Comparison of ENCODE assay signal across 8 cellular contexts in the genomic region with DNA sequence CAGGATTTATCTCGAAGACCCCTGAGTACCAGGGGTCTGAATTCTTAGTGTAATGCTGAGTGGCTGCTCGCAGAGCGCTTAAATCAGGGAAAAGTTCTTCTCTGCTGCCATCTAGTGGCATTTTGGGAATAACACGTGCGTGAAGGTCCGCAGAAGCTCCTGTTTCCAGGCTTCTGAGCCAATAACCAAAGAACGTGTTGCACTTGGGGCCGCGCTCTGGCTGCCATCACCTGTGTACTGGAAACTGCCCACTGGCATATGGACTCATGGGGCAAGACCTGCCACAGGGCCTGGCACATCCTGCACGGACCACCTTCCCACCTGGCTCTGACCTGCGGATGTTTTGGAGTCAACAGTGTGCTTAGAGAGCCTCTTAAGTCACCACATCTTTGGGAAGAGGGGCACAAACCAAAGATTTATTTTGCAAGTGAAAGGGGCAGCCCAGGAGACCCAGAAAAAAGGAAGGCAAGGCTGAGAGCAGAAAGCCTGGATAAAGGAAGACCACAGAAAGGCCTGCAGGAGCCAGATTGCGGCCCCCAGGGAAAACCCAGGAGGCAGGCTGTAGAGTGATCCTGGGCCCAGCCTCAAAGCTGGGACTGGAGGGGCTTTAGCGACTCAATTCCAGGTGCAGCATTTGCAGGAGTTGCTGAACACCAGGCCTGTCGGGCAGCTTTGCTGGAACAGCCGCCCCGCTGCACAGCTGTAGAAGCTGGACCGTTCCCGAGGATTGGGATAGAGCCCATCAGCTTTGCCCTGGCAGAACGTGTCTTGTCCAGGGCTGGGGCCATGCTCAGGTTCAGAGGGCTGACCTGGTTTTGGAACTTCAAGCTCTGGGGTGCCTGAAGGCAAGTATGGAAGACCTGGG. TPM values are rescaled to one million over a fixed set of nuclear protein-coding genes. Genes with fewer than 3 reads are reported as not detected.
DNase-seq lines count a peak whose midpoint lies in the region; ATAC-seq and TF ChIP-seq lines count a peak whose summit lies in the region.

No MANE protein-coding gene starts in this region.

- H3K27ac ChIP-seq in OCI-LY1 (ENCODE audit: low read depth, low read length, poor library complexity, severe bottlenecking) = no peak overlapping the region
- H3K27ac ChIP-seq in esophagus squamous epithelium = no peak overlapping the region
- no peak overlapping the region for H3K27ac ChIP-seq in naive thymus-derived CD4-positive, alpha-beta T cell (ENCODE audit: low read depth, low read length)
- no peak overlapping the region for H3K27ac ChIP-seq in stomach

- peaks cover 2 to 8% (median 6%) of the 10 kb centered on the region in 7 donors for H3K4me1 Mint-ChIP-seq in naive thymus-derived CD4-positive, alpha-beta T cell

- H3K4me3 Mint-ChIP-seq in naive thymus-derived CD4-positive, alpha-beta T cell = no peak overlapping the region

- H2AFZ ChIP-seq in OCI-LY1 (ENCODE audit: low read length) = no peak overlapping the region

- H3K9me2 ChIP-seq in OCI-LY1 (ENCODE audit: low read depth, low read length) = no peaks in the 10 kb centered on the region

- H3K79me2 ChIP-seq in OCI-LY1 (ENCODE audit: insufficient read depth, low read length) = no peaks in the 10 kb centered on the region

- H3K27me3 Mint-ChIP-seq in naive thymus-derived CD4-positive, alpha-beta T cell = peaks cover 0 to 26% (median 10%) of the 10 kb centered on the region in 5 donors

- no peaks in the 10 kb centered on the region for H3K36me3 Mint-ChIP-seq in naive thymus-derived CD4-positive, alpha-beta T cell

- H3K27ac Mint-ChIP-seq in naive thymus-derived CD4-positive, alpha-beta T cell = no peak overlapping the region

- H3K9ac ChIP-seq in OCI-LY1 (ENCODE audit: low read length) = no peak overlapping the region

- no peaks in the 10 kb centered on the region for H3K4me1 ChIP-seq in OCI-LY1 (ENCODE audit: insufficient read depth, low read length, severe bottlenecking)
- peaks cover 0 to 5% (median 0%) of the 10 kb centered on the region in 3 donors for H3K4me1 ChIP-seq in esophagus squamous epithelium
- no peaks in the 10 kb centered on the region for H3K4me1 ChIP-seq in naive thymus-derived CD4-positive, alpha-beta T cell (ENCODE audit: control insufficient read depth in 2 of 2, insufficient read depth in 2 of 2, low read length in 2 of 2)
- H3K4me1 ChIP-seq in stomach = peaks cover 0 to 11% (median 4%) of the 10 kb centered on the region in 4 donors

- H3K9me3 Mint-ChIP-seq in naive thymus-derived CD4-positive, alpha-beta T cell = no peaks in the 10 kb centered on the region

- peak; percentile 95 for TF ChIP-seq RAD21 in Ishikawa (IDR thresholded peaks at IDR 0.05; ENCODE audit: low read depth)

- TF ChIP-seq CTCF in OCI-LY1 (IDR thresholded peaks at IDR 0.05; ENCODE audit: low read length) (peak; percentile 76), esophagus squamous epithelium (IDR thresholded peaks at IDR 0.05) (peak; percentile 66 to 84 (median 70)), stomach (IDR thresholded peaks at IDR 0.05) (peak in 5 of 7 experiments; percentile 58 to 73 (median 69))

- no peaks in the 10 kb centered on the region for H4K20me1 ChIP-seq in OCI-LY1 (ENCODE audit: insufficient read depth, low read length)

- TF ChIP-seq EP300 in Ishikawa (IDR thresholded peaks at IDR 0.05; ENCODE audit: borderline replicate concordance) (no peak), stomach (IDR thresholded peaks at IDR 0.05) (no peak)

- H3F3A ChIP-seq in OCI-LY1 (ENCODE audit: insufficient read depth, low read length) = no peaks in the 10 kb centered on the region

- CTCF ChIA-PET in naive thymus-derived CD4-positive, alpha-beta T cell (lab: Charles Lee) = interaction anchor here (1.0 to 4.8 kb wide), 6 partner anchors 8 to 465 kb away, joined by 3 to 46 read pairs (median 4); no protein-coding TSS in a partner anchor

- DNase-seq in COLO829 (ENCODE audit: low spot score) (peak; percentile 75), activated T-cell treated with anti-CD3 and anti-CD28 coated beads for 24 hours (ENCODE audit: low read depth) (peak; percentile 55), esophagus squamous epithelium (lab: John Stamatoyannopoulos, UW) (no peak), stomach (peak; percentile 52), GOT3 (lab: John Stamatoyannopoulos, UW) (no peak)
- peak in 8 of 9 donors; percentile 20 to 64 (median 50) for DNase-seq in naive thymus-derived CD4-positive, alpha-beta T cell

- H3K27me3 ChIP-seq in OCI-LY1 (ENCODE audit: insufficient read depth, low read length) = 0 out of 2 replicates have a peak, but pooled peaks cover 8% of the 10 kb centered on the region
- peaks cover 0 to 22% (median 0%) of the 10 kb centered on the region in 4 donors for H3K27me3 ChIP-seq in esophagus squamous epithelium
- peaks cover 0 to 3% of the 10 kb centered on the region in 2 donors for H3K27me3 ChIP-seq in naive thymus-derived CD4-positive, alpha-beta T cell (ENCODE audit: control insufficient read depth in 2 of 2, insufficient read depth in 2 of 2, low read length in 2 of 2)
- peaks cover 0 to 22% (median 7%) of the 10 kb centered on the region in 3 donors for H3K27me3 ChIP-seq in stomach

- no peak overlapping the region for H3K4me3 ChIP-seq in OCI-LY1 (ENCODE audit: low read depth, low read length, poor library complexity, severe bottlenecking)
- H3K4me3 ChIP-seq in esophagus squamous epithelium = no peak overlapping the region
- H3K4me3 ChIP-seq in naive thymus-derived CD4-positive, alpha-beta T cell (ENCODE audit: low read length) = no peak overlapping the region
- H3K4me3 ChIP-seq in stomach = no peak overlapping the region

- no peaks in the 10 kb centered on the region for H3K9me3 ChIP-seq in OCI-LY1 (ENCODE audit: low read length)
- no peaks in the 10 kb centered on the region for H3K9me3 ChIP-seq in esophagus squamous epithelium
- H3K9me3 ChIP-seq in naive thymus-derived CD4-positive, alpha-beta T cell (ENCODE audit: control insufficient read depth in 2 of 3, low read length in 3 of 3) = no peaks in the 10 kb centered on the region
- no peaks in the 10 kb centered on the region for H3K9me3 ChIP-seq in stomach

- H3K4me2 ChIP-seq in OCI-LY1 (ENCODE audit: low read length) = no peak overlapping the region

- ATAC-seq in naive thymus-derived CD4-positive, alpha-beta T cell = peak; percentile 50

- H3K36me3 ChIP-seq in OCI-LY1 (ENCODE audit: insufficient read depth, low read length) (no peaks in the 10 kb centered on the region), esophagus squamous epithelium (no peaks in the 10 kb centered on the region), stomach (no peaks in the 10 kb centered on the region)
- no peaks in the 10 kb centered on the region for H3K36me3 ChIP-seq in naive thymus-derived CD4-positive, alpha-beta T cell (ENCODE audit: control insufficient read depth in 2 of 3, insufficient read depth in 3 of 3, low read length in 3 of 3)

- intact Hi-C loops in esophagus squamous epithelium (cut with DNase I) = loop anchor here (5.0 kb wide), 2 partner anchors 99 to 179 kb away; no protein-coding TSS in a partner anchor
- intact Hi-C loops in naive thymus-derived CD4-positive, alpha-beta T cell (cut with micrococcal nuclease) = loop anchor here (1.0 to 5.0 kb wide), 4 partner anchors 53 to 177 kb away; no protein-coding TSS in a partner anchor
- intact Hi-C loops in stomach (cut with DNase I; ENCODE audit: low total_unique reads) = loop anchor here (5.0 kb wide), 1 partner anchor 99 kb away; no protein-coding TSS in a partner anchor

- POLR2A ChIA-PET in naive thymus-derived CD4-positive, alpha-beta T cell (lab: Charles Lee) = interaction anchor here (0.6 kb wide), 1 partner anchor 232 kb away, joined by 4 read pairs; no protein-coding TSS in a partner anchor

- TF ChIP-seq POLR2A in esophagus squamous epithelium (IDR thresholded peaks at IDR 0.05) (no peak), stomach (IDR thresholded peaks at IDR 0.05) (no peak)

- 25 to 38% methylated on average over 4 to 14 of the region's 19 CpGs for WGBS in esophagus squamous epithelium, 2 donors
- WGBS in stomach, 5 donors = 22 to 35% (median 32%) methylated on average over 15 to 19 of the region's 19 CpGs

TF ChIP-seq in Ishikawa, 13 proteins besides CTCF, POLR2A, EP300 and RAD21:
- TF ChIP-seq TAF1 (IDR thresholded peaks at IDR 0.05; ENCODE audit: low read depth) (no peak), MAX (IDR thresholded peaks at IDR 0.05) (peak; percentile 74), TEAD4 (IDR thresholded peaks at IDR 0.05) (no peak)

RNA-seq across cellular contexts. Expression of gene CHIT1, which starts 13.0 kb away (rescaled TPM):
- total RNA-seq in esophagus squamous epithelium = under 1 TPM in 1 of 4 donors, not detected in 3; 1.00 TPM
- 1 to 10 TPM in 4 of 5 experiments, under 1 TPM in 1; 0.76 to 2.2 (median 1.1) TPM for total RNA-seq in naive thymus-derived CD4-positive, alpha-beta T cell
- not detected for polyA plus RNA-seq in naive thymus-derived CD4-positive, alpha-beta T cell
- total RNA-seq in stomach = under 1 TPM in 1 of 5 donors, not detected in 4; 0.18 TPM
- polyA plus RNA-seq in stomach = under 1 TPM in 1 of 3 donors, not detected in 2; 0.05 TPM

RNA-seq across cellular contexts. Expression of gene CHI3L1, which starts 30.0 kb away (rescaled TPM):
- 10 to 100 TPM in 2 of 4 donors, 1 to 10 TPM in 1, under 1 TPM in 1; 0.38 to 10.9 (median 9.1) TPM for total RNA-seq in esophagus squamous epithelium
- 1 to 10 TPM in 1 of 5 experiments, under 1 TPM in 1, not detected in 3; 0.32 to 1.3 TPM for total RNA-seq in naive thymus-derived CD4-positive, alpha-beta T cell
- polyA plus RNA-seq in naive thymus-derived CD4-positive, alpha-beta T cell = not detected
- 1 to 10 TPM in 2 of 5 donors, not detected in 3; 1.1 to 3.9 TPM for total RNA-seq in stomach
- polyA plus RNA-seq in stomach = 10 to 100 TPM in 1 of 3 donors, 1 to 10 TPM in 2; 2.0 to 28.1 (median 6.0) TPM

RNA-seq across cellular contexts. Expression of gene MYBPH, which starts 40.9 kb away (rescaled TPM):
- not detected for total RNA-seq in esophagus squamous epithelium
- total RNA-seq in naive thymus-derived CD4-positive, alpha-beta T cell = not detected
- not detected for polyA plus RNA-seq in naive thymus-derived CD4-positive, alpha-beta T cell
- total RNA-seq in stomach = not detected
- under 1 TPM in 2 of 3 donors, not detected in 1; 0.05 to 0.19 TPM for polyA plus RNA-seq in stomach

Comparison
In these comparisons a context has a peak if more than half of its experiments do, and no peak if none do; other contexts are left out.
1. DNase-seq: peak in COLO829 (single experiment), activated T-cell treated with anti-CD3 and anti-CD28 coated beads for 24 hours (single experiment), naive thymus-derived CD4-positive, alpha-beta T cell (8 of 9) and stomach (single experiment); none in esophagus squamous epithelium (single experiment) and GOT3 (single experiment).
2. Peak in every context shown above with its lines, with median percentiles within 50 percentile points of each other: CTCF ChIP-seq.